Comparison of ENCODE assay signal across 26 cellular contexts in genomic region chr2:175892046-175892445, GRCh38.
"Had no signal": no experiment of that assay in that cellular context is flagged by ENCODE, and none has a peak within 500 bp of the region (broad histone marks: within the 10 kb centered on the region; RNA-seq: fewer than 3 reads in every experiment).

No MANE protein-coding gene starts in this region.

- H3K27me3 ChIP-seq: cardiac muscle cell, gastrocnemius medialis, ovary, right atrium auricular region, thyroid gland had no signal

- H3K36me3 Mint-ChIP-seq: activated naive CD8-positive, alpha-beta T cell treated with anti-CD3 and anti-CD28 coated beads for 36 hours; natural killer cell had no signal

- H3K9me3 Mint-ChIP-seq: stimulated activated naive CD8-positive, alpha-beta T cell treated with anti-CD3 and anti-CD28 coated beads, Interleukin-15, Interleukin-2, amounts not matched to agents 100 ng/mL and 50 ng/mL, for 24 hours had no signal

- H3K4me1 Mint-ChIP-seq: activated naive CD8-positive, alpha-beta T cell treated with anti-CD3 and anti-CD28 coated beads for 36 hours; activated T-helper 17 cell treated with anti-CD3 and anti-CD28 coated beads, Interleukin-2, amount 50 U/mL, for 72 hours; natural killer cell had no signal

- FAIRE-seq: islet of Langerhans, TTC549 had no signal

- H3K4me3 ChIP-seq: cardiac muscle cell, gastrocnemius medialis, ovary, prostate gland, right atrium auricular region, thyroid gland had no signal

- ATAC-seq: activated T-helper 17 cell treated with anti-CD3 and anti-CD28 coated beads, Interleukin-2, amount 50 U/mL, for 72 hours; gastrocnemius medialis; left cardiac atrium; natural killer cell had no signal

- H3K9me3 ChIP-seq: gastrocnemius medialis, ovary, prostate gland, right atrium auricular region, thyroid gland had no signal

- DNase-seq: activated CD4-positive, alpha-beta T cell treated with anti-CD3 and anti-CD28 coated beads for 1 hour; activated CD4-positive, alpha-beta T cell treated with anti-CD3 and anti-CD28 coated beads, Interleukin-2, amount 50 U/mL, for 1 hour; activated naive CD4-positive, alpha-beta T cell; activated naive CD8-positive, alpha-beta T cell treated with anti-CD3 and anti-CD28 coated beads for 36 hours; activated T-cell treated with anti-CD3 and anti-CD28 coated beads, Interleukin-2, amount 50 U/mL, for 1 hour; amniotic stem cell; erythroblast; gastrocnemius medialis; head of caudate nucleus; hypothalamus; left cardiac atrium; midbrain; natural killer cell; ovary; stimulated activated CD4-positive, alpha-beta T cell treated with anti-CD3 and anti-CD28 coated beads, Interleukin-12 subunit alpha, Interleukin-12 subunit beta, amount 100 ng/mL, for 4 hours; stimulated activated CD4-positive, alpha-beta T cell treated with anti-CD3 and anti-CD28 coated beads, Interleukin-4, amount 100 ng/mL, for 4 hours; substantia nigra; T-helper 1 cell; thyroid gland had no signal

- H3K4me1 ChIP-seq: prostate gland, right atrium auricular region, thyroid gland had no signal

- H3K4me3 Mint-ChIP-seq: activated naive CD8-positive, alpha-beta T cell treated with anti-CD3 and anti-CD28 coated beads for 36 hours; activated T-helper 17 cell treated with anti-CD3 and anti-CD28 coated beads, Interleukin-2, amount 50 U/mL, for 72 hours; natural killer cell; stimulated activated naive CD8-positive, alpha-beta T cell treated with anti-CD3 and anti-CD28 coated beads, Interleukin-15, Interleukin-2, amounts not matched to agents 100 ng/mL and 50 ng/mL, for 24 hours had no signal

- H3K27ac Mint-ChIP-seq: activated naive CD8-positive, alpha-beta T cell treated with anti-CD3 and anti-CD28 coated beads for 36 hours; activated T-helper 17 cell treated with anti-CD3 and anti-CD28 coated beads, Interleukin-2, amount 50 U/mL, for 72 hours; natural killer cell; stimulated activated naive CD8-positive, alpha-beta T cell treated with anti-CD3 and anti-CD28 coated beads, Interleukin-15, Interleukin-2, amounts not matched to agents 100 ng/mL and 50 ng/mL, for 24 hours had no signal

- H3K27ac ChIP-seq: cardiac muscle cell, gastrocnemius medialis, ovary, prostate gland, right atrium auricular region, thyroid gland had no signal

- H3K36me3 ChIP-seq: cardiac muscle cell, gastrocnemius medialis, ovary, prostate gland, right atrium auricular region, thyroid gland had no signal
